ENCODE assay signal across 28 cellular contexts in genomic region chr2:36682562-36682961, GRCh38. TPM values are rescaled to one million over a fixed set of nuclear protein-coding genes. Genes with fewer than 3 reads are reported as not detected.
"Had no signal": no experiment of that assay in that cellular context is flagged by ENCODE, and none has a peak within 500 bp of the region (broad histone marks: within the 10 kb centered on the region; RNA-seq: fewer than 3 reads in every experiment).

No MANE protein-coding gene starts in this region.

- H3K9me3 ChIP-seq: esophagus squamous epithelium, gastrocnemius medialis, lower lobe of right lung had no signal

- H3K4me3 ChIP-seq: coronary artery, dorsolateral prefrontal cortex, esophagus squamous epithelium, gastrocnemius medialis, heart right ventricle, left lung, lower lobe of right lung, mucosa of descending colon had no signal

- ATAC-seq: esophagus mucosa, gastrocnemius medialis, heart right ventricle, left cardiac atrium, left lung, left ventricle myocardium superior, lower lobe of right lung, mucosa of descending colon had no signal

- DNase-seq: dermis blood vessel endothelial cell; dorsolateral prefrontal cortex; effector CD4-positive, alpha-beta T cell; effector memory CD4-positive, alpha-beta T cell; erythroblast; esophagus squamous epithelium; foreskin fibroblast; foreskin melanocyte; gastrocnemius medialis; glutamatergic neuron; head of caudate nucleus; heart right ventricle; hippocampal formation; left cardiac atrium; left lung; left ventricle myocardium superior; lower lobe of right lung; mesenchymal stem cell; mucosa of descending colon; naive B cell had no signal

- H3K4me1 ChIP-seq: esophagus squamous epithelium, gastrocnemius medialis had no signal

- H3K27me3 ChIP-seq: dorsolateral prefrontal cortex, esophagus squamous epithelium, gastrocnemius medialis, left lung had no signal

- H3K36me3 ChIP-seq: esophagus squamous epithelium, gastrocnemius medialis, heart right ventricle, left lung, lower lobe of right lung had no signal

- H3K4me3 Mint-ChIP-seq: mesothelial cell of epicardium, naive B cell had no signal

- H3K27ac ChIP-seq: coronary artery, dorsolateral prefrontal cortex, epithelial cell of prostate, esophagus squamous epithelium, gastrocnemius medialis, heart right ventricle, left lung, lower lobe of right lung had no signal

- H3K27ac Mint-ChIP-seq: mesothelial cell of epicardium, naive B cell had no signal

RNA-seq across cellular contexts. Expression of gene VIT, which starts 13.9 kb away (rescaled TPM):
- total RNA-seq: dermis blood vessel endothelial cell, glomerular endothelial cell, kidney epithelial cell, lung microvascular endothelial cell, myocyte had no signal
